In genomic region chr11:545171-545570, GRCh38 we compare ENCODE assay signal across 28 cellular contexts. TPM values are rescaled to one million over a fixed set of nuclear protein-coding genes. Genes with fewer than 3 reads are reported as not detected.
"Had no signal": no experiment of that assay in that cellular context is flagged by ENCODE, and none has a peak within 500 bp of the region (broad histone marks: within the 10 kb centered on the region; RNA-seq: fewer than 3 reads in every experiment).

No MANE protein-coding gene starts in this region.

- H3K27ac ChIP-seq: ascending aorta, breast epithelium, cardiac muscle cell, colonic mucosa, WERI-Rb-1 had no signal

- H3K36me3 Mint-ChIP-seq: activated naive CD4-positive, alpha-beta T cell treated with anti-CD3 and anti-CD28 coated beads, Interleukin-2, amount 10 ng/mL, durations not matched to agents 7 days and 5 days; activated naive CD4-positive, alpha-beta T cell treated with anti-CD3 and anti-CD28 coated beads, Interleukin-2, amount 50 U/mL, for 72 hours; activated naive CD8-positive, alpha-beta T cell treated with anti-CD3 and anti-CD28 coated beads, Interleukin-2, amount 10 ng/mL, durations not matched to agents 7 days and 5 days; brain had no signal

- DNase-seq: activated B cell treated with CpG ODN at 0.5 μM for 24 hours; activated CD4-positive, alpha-beta T cell treated with anti-CD3 and anti-CD28 coated beads for 48 hours; activated CD4-positive, alpha-beta T cell treated with anti-CD3 and anti-CD28 coated beads, Interleukin-2, amount 50 U/mL, for 1 hour; activated CD4-positive, alpha-beta T cell treated with anti-CD3 and anti-CD28 coated beads, Interleukin-2, amount 50 U/mL, for 48 hours; activated CD8-positive, alpha-beta memory T cell treated with anti-CD3 and anti-CD28 coated beads for 24 hours; activated CD8-positive, alpha-beta T cell treated with anti-CD3 and anti-CD28 coated beads for 36 hours; activated gamma-delta T cell; activated naive CD4-positive, alpha-beta T cell; activated naive CD4-positive, alpha-beta T cell treated with anti-CD3 and anti-CD28 coated beads, Interleukin-2, amount 10 ng/mL, durations not matched to agents 7 days and 5 days; activated naive CD8-positive, alpha-beta T cell treated with anti-CD3 and anti-CD28 coated beads, Interleukin-2, amount 10 ng/mL, durations not matched to agents 7 days and 5 days; activated T-cell treated with anti-CD3 and anti-CD28 coated beads, Interleukin-2, amount 50 U/mL, for 4 hours; central memory CD4-positive, alpha-beta T cell; cerebellar nuclear complex; colonic mucosa; effector CD8-positive, alpha-beta T cell; foreskin fibroblast; T-helper 1 cell; T-helper 17 cell; T1000; WERI-Rb-1 had no signal

- H3K4me3 Mint-ChIP-seq: activated B cell treated with CpG ODN at 0.5 μM for 24 hours; activated CD8-positive, alpha-beta T cell treated with anti-CD3 and anti-CD28 coated beads for 36 hours; activated naive CD4-positive, alpha-beta T cell treated with anti-CD3 and anti-CD28 coated beads, Interleukin-2, amount 10 ng/mL, durations not matched to agents 7 days and 5 days; activated naive CD8-positive, alpha-beta T cell treated with anti-CD3 and anti-CD28 coated beads, Interleukin-2, amount 10 ng/mL, durations not matched to agents 7 days and 5 days; activated T-cell treated with anti-CD3 and anti-CD28 coated beads, Interleukin-2, amount 50 U/mL, for 4 hours; activated T-helper 17 cell treated with anti-CD3 and anti-CD28 coated beads, Interleukin-2, amount 50 U/mL, for 72 hours; brain; T-helper 17 cell; T-helper 2 cell treated with Interferon-gamma antibody and Interleukin-4, amounts not matched to agents 5 μg/mL and 100 μg/mL, for 36 hours had no signal

- H3K27me3 ChIP-seq: ascending aorta, breast epithelium, cardiac muscle cell, colonic mucosa had no signal

- H3K27ac Mint-ChIP-seq: activated B cell treated with CpG ODN at 0.5 μM for 24 hours; activated CD8-positive, alpha-beta T cell treated with anti-CD3 and anti-CD28 coated beads for 36 hours; activated naive CD4-positive, alpha-beta T cell treated with anti-CD3 and anti-CD28 coated beads, Interleukin-2, amount 10 ng/mL, durations not matched to agents 7 days and 5 days; activated naive CD4-positive, alpha-beta T cell treated with anti-CD3 and anti-CD28 coated beads, Interleukin-2, amount 50 U/mL, for 72 hours; activated naive CD8-positive, alpha-beta T cell treated with anti-CD3 and anti-CD28 coated beads, Interleukin-2, amount 10 ng/mL, durations not matched to agents 7 days and 5 days; activated T-helper 17 cell treated with anti-CD3 and anti-CD28 coated beads, Interleukin-2, amount 50 U/mL, for 72 hours; T-helper 2 cell treated with Interferon-gamma antibody and Interleukin-4, amounts not matched to agents 5 μg/mL and 100 μg/mL, for 36 hours had no signal

- H3K4me1 ChIP-seq: ascending aorta, breast epithelium, colonic mucosa had no signal

- H3K9me3 ChIP-seq: ascending aorta, breast epithelium, colonic mucosa had no signal

- H3K36me3 ChIP-seq: ascending aorta, breast epithelium, cardiac muscle cell, colonic mucosa, WERI-Rb-1 had no signal

- H3K27me3 Mint-ChIP-seq: activated B cell treated with CpG ODN at 0.5 μM for 24 hours; activated CD8-positive, alpha-beta T cell treated with anti-CD3 and anti-CD28 coated beads for 36 hours; activated naive CD8-positive, alpha-beta T cell treated with anti-CD3 and anti-CD28 coated beads, Interleukin-2, amount 10 ng/mL, durations not matched to agents 7 days and 5 days; activated T-helper 17 cell treated with anti-CD3 and anti-CD28 coated beads, Interleukin-2, amount 50 U/mL, for 72 hours; brain; T-helper 17 cell had no signal

- H3K4me1 Mint-ChIP-seq: activated naive CD4-positive, alpha-beta T cell treated with anti-CD3 and anti-CD28 coated beads, Interleukin-2, amount 10 ng/mL, durations not matched to agents 7 days and 5 days; activated naive CD8-positive, alpha-beta T cell treated with anti-CD3 and anti-CD28 coated beads, Interleukin-2, amount 10 ng/mL, durations not matched to agents 7 days and 5 days; activated T-helper 17 cell treated with anti-CD3 and anti-CD28 coated beads, Interleukin-2, amount 50 U/mL, for 72 hours; brain; T-helper 17 cell had no signal

- H3K4me3 ChIP-seq: ascending aorta, breast epithelium, cardiac muscle cell, colonic mucosa had no signal

- H3K9me3 Mint-ChIP-seq: activated B cell treated with CpG ODN at 0.5 μM for 24 hours; activated CD8-positive, alpha-beta T cell treated with anti-CD3 and anti-CD28 coated beads for 36 hours; activated naive CD4-positive, alpha-beta T cell treated with anti-CD3 and anti-CD28 coated beads, Interleukin-2, amount 10 ng/mL, durations not matched to agents 7 days and 5 days; activated naive CD4-positive, alpha-beta T cell treated with anti-CD3 and anti-CD28 coated beads, Interleukin-2, amount 50 U/mL, for 72 hours; activated naive CD8-positive, alpha-beta T cell treated with anti-CD3 and anti-CD28 coated beads, Interleukin-2, amount 10 ng/mL, durations not matched to agents 7 days and 5 days; activated T-cell treated with anti-CD3 and anti-CD28 coated beads, Interleukin-2, amount 50 U/mL, for 4 hours; activated T-helper 17 cell treated with anti-CD3 and anti-CD28 coated beads, Interleukin-2, amount 50 U/mL, for 72 hours; brain; T-helper 2 cell treated with Interferon-gamma antibody and Interleukin-4, amounts not matched to agents 5 μg/mL and 100 μg/mL, for 36 hours had no signal

RNA-seq across cellular contexts. Expression of gene LRRC56, which starts 7.8 kb away (rescaled TPM):
- total RNA-seq: ascending aorta had no signal

RNA-seq across cellular contexts. Expression of gene LMNTD2, which starts 15.4 kb away (rescaled TPM):
- total RNA-seq: frontal cortex had no signal
